In the genomic region with DNA sequence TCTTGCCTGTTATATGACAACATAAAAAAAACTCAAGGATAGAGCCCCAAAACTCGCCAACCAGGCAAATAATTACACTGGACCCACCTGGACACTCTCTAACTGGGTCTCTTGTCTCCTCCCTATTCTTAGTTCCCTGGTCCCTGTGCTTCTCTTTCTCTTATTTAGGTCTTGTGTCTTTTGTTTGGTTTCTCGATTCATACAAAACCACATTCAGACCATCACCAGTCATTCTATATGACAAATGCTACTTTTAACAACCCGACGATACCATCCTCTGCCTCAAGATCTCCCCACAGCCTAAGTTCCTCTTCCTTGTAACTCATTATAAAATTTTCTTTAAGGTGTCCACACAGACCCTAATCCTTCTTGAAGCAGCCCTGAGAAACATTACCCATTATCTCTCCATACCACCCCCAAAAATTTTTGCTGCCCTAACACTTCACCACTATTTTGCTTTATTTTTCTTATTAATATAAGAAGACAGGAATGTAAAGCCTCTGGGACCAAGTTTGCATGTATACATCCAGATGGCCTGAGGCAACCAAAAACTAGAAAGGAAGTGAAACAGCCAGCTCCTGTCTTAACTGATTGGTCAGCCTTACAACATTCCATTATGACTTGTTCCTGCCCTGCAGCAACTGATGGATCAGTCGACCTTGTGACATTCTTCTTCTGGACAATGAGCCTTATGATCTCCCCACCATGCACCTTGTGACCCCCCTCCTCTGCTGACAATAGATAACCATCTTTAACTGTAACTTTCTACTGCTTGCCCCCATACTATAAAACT, we compare ENCODE assay signal across 18 cellular contexts.
DNase-seq lines count a peak whose midpoint lies in the region; ATAC-seq lines count a peak whose summit lies in the region.
"Had no signal": no experiment of that assay in that cellular context is flagged by ENCODE, and none has a peak within 500 bp of the region (broad histone marks: within the 10 kb centered on the region; RNA-seq: fewer than 3 reads in every experiment).

No MANE protein-coding gene starts in this region.

- ATAC-seq in GM19463 (IDR thresholded peaks at IDR 0.05; ENCODE audit: unreplicated experiment) (peak; percentile 66), HG03025 (IDR thresholded peaks at IDR 0.05; ENCODE audit: low FRiP score, unreplicated experiment) (peak; percentile 93), GM18520 (IDR thresholded peaks at IDR 0.05; ENCODE audit: unreplicated experiment) (no peak)
- no peak for ATAC-seq in activated CD4-positive, alpha-beta T cell treated with anti-CD3 and anti-CD28 coated beads for 36 hours

- H3K27me3 ChIP-seq in mesendoderm (ENCODE audit: insufficient read depth, low read length, poor library complexity): no peaks in the 10 kb centered on the region
- H3K27me3 ChIP-seq: cardiac muscle cell, neural progenitor cell, testis had no signal

- no peaks in the 10 kb centered on the region for H3K27me3 Mint-ChIP-seq in activated CD4-positive, alpha-beta T cell treated with anti-CD3 and anti-CD28 coated beads for 36 hours
- H3K27me3 Mint-ChIP-seq: activated B cell treated with CpG ODN at 0.5 μM for 24 hours; activated naive CD4-positive, alpha-beta T cell treated with anti-CD3 and anti-CD28 coated beads, Interleukin-2, amount 50 U/mL, for 24 hours; B cell had no signal

- no peaks in the 10 kb centered on the region for H3K36me3 Mint-ChIP-seq in activated CD4-positive, alpha-beta T cell treated with anti-CD3 and anti-CD28 coated beads for 36 hours (ENCODE audit: low read depth)
- H3K36me3 Mint-ChIP-seq: activated naive CD4-positive, alpha-beta T cell treated with anti-CD3 and anti-CD28 coated beads, Interleukin-2, amount 50 U/mL, for 24 hours; neural progenitor cell had no signal

- H3K23ac ChIP-seq in mesendoderm (ENCODE audit: low read length): no peak overlapping the region

- WGBS in mesendoderm (ENCODE audit: extremely low coverage, insufficient coverage, low lambda C conversion rate): no CpG with 5 or more reads among the region's 5 CpGs

- no peaks in the 10 kb centered on the region for H3K4me1 Mint-ChIP-seq in activated CD4-positive, alpha-beta T cell treated with anti-CD3 and anti-CD28 coated beads for 36 hours
- H3K4me1 Mint-ChIP-seq: activated B cell treated with CpG ODN at 0.5 μM for 24 hours; activated naive CD4-positive, alpha-beta T cell treated with anti-CD3 and anti-CD28 coated beads, Interleukin-2, amount 50 U/mL, for 24 hours; B cell; neural progenitor cell had no signal

- no peak overlapping the region for H3K18ac ChIP-seq in mesendoderm (ENCODE audit: low read length)

- H3K79me2 ChIP-seq in mesendoderm (ENCODE audit: control insufficient read depth, insufficient read depth, low read length): no peaks in the 10 kb centered on the region

- H3K4me1 ChIP-seq in mesendoderm (ENCODE audit: control insufficient read depth, low read depth, low read length): no peaks in the 10 kb centered on the region
- H3K4me1 ChIP-seq: neural progenitor cell, testis had no signal

- H3K27ac Mint-ChIP-seq in activated CD4-positive, alpha-beta T cell treated with anti-CD3 and anti-CD28 coated beads for 36 hours: no peak overlapping the region
- H3K27ac Mint-ChIP-seq: activated B cell treated with CpG ODN at 0.5 μM for 24 hours; activated naive CD4-positive, alpha-beta T cell treated with anti-CD3 and anti-CD28 coated beads, Interleukin-2, amount 50 U/mL, for 24 hours; B cell; neural progenitor cell had no signal

- H3K79me1 ChIP-seq in mesendoderm (ENCODE audit: low read length): no peaks in the 10 kb centered on the region

- H3K9me3 Mint-ChIP-seq in activated CD4-positive, alpha-beta T cell treated with anti-CD3 and anti-CD28 coated beads for 36 hours (ENCODE audit: low read depth): peaks cover 4% of the 10 kb centered on the region
- H3K9me3 Mint-ChIP-seq: activated B cell treated with CpG ODN at 0.5 μM for 24 hours, neural progenitor cell had no signal

- no peak overlapping the region for H2BK5ac ChIP-seq in mesendoderm (ENCODE audit: low read length)

- H4K8ac ChIP-seq in mesendoderm (ENCODE audit: low read depth, low read length): no peak overlapping the region

- no peak overlapping the region for H2BK120ac ChIP-seq in mesendoderm (ENCODE audit: low read depth, low read length)

- H3K4ac ChIP-seq in mesendoderm (ENCODE audit: low read depth, low read length): no peak overlapping the region

- intact Hi-C loops in activated CD4-positive, alpha-beta T cell treated with anti-CD3 and anti-CD28 coated beads for 36 hours (cut with DNase I, micrococcal nuclease): no loop called here

- no peak overlapping the region for H3K27ac ChIP-seq in mesendoderm (ENCODE audit: low read depth, low read length)
- H3K27ac ChIP-seq: cardiac muscle cell, neural progenitor cell, testis had no signal

- POLR2A ChIA-PET in activated CD4-positive, alpha-beta T cell treated with anti-CD3 and anti-CD28 coated beads for 36 hours (lab: Charles Lee): no interaction called here

- DNase-seq in MV-4-11 (lab: John Stamatoyannopoulos, UW): peak; percentile 94
- DNase-seq in mesendoderm: peak; percentile 52
- no peak for DNase-seq in activated CD4-positive, alpha-beta T cell treated with anti-CD3 and anti-CD28 coated beads for 36 hours
- DNase-seq in SW480 (ENCODE audit: low spot score): no peak
- no peak for DNase-seq in occipital lobe (lab: John Stamatoyannopoulos, UW)
- DNase-seq: activated B cell treated with CpG ODN at 0.5 μM for 24 hours; activated CD8-positive, alpha-beta memory T cell treated with anti-CD3 and anti-CD28 coated beads, Interleukin-2, amount 50 U/mL, for 48 hours; DMS53; effector CD4-positive, alpha-beta T cell; NCI-H2171 treated with DMSO at 0.1 percent for 48 hours; testis had no signal

- H3K4me2 ChIP-seq in mesendoderm (ENCODE audit: low read length): no peak overlapping the region
- H3K4me2 ChIP-seq: neural progenitor cell had no signal

- H3K4me3 Mint-ChIP-seq in activated CD4-positive, alpha-beta T cell treated with anti-CD3 and anti-CD28 coated beads for 36 hours: no peak overlapping the region
- H3K4me3 Mint-ChIP-seq: activated B cell treated with CpG ODN at 0.5 μM for 24 hours; activated naive CD4-positive, alpha-beta T cell treated with anti-CD3 and anti-CD28 coated beads, Interleukin-2, amount 50 U/mL, for 24 hours; B cell; neural progenitor cell had no signal

- no peak overlapping the region for H3K4me3 ChIP-seq in mesendoderm (ENCODE audit: low read length)
- H3K4me3 ChIP-seq: cardiac muscle cell, neural progenitor cell, testis had no signal

- CTCF ChIA-PET in activated CD4-positive, alpha-beta T cell treated with anti-CD3 and anti-CD28 coated beads for 36 hours (lab: Charles Lee): no interaction called here

- H3K36me3 ChIP-seq in mesendoderm (ENCODE audit: control insufficient read depth, insufficient read depth, low read length): no peaks in the 10 kb centered on the region
- H3K36me3 ChIP-seq: cardiac muscle cell, neural progenitor cell had no signal

- H2AK5ac ChIP-seq in mesendoderm (ENCODE audit: low read length): no peak overlapping the region

- no peak overlapping the region for H2BK15ac ChIP-seq in mesendoderm (replicated peaks; ENCODE audit: low read depth)

- no peak overlapping the region for H3K56ac ChIP-seq in mesendoderm (ENCODE audit: low read length)

- no peak overlapping the region for H4K5ac ChIP-seq in mesendoderm (ENCODE audit: low read length)

- H3K9ac ChIP-seq in mesendoderm (ENCODE audit: low read length): no peak overlapping the region
- H3K9ac ChIP-seq: neural progenitor cell had no signal

Comparison
In these comparisons a context has a peak if more than half of its experiments do, and no peak if none do; other contexts are left out.
1. ATAC-seq: peak in GM19463 (single experiment) and HG03025 (single experiment); none in activated CD4-positive, alpha-beta T cell treated with anti-CD3 and anti-CD28 coated beads for 36 hours (single experiment) and GM18520 (single experiment).
2. DNase-seq: peak in MV-4-11 (single experiment) and mesendoderm (single experiment); none in activated CD4-positive, alpha-beta T cell treated with anti-CD3 and anti-CD28 coated beads for 36 hours (single experiment), SW480 (single experiment) and occipital lobe (single experiment).